Comparison of ENCODE assay signal across 18 cellular contexts in the genomic region with DNA sequence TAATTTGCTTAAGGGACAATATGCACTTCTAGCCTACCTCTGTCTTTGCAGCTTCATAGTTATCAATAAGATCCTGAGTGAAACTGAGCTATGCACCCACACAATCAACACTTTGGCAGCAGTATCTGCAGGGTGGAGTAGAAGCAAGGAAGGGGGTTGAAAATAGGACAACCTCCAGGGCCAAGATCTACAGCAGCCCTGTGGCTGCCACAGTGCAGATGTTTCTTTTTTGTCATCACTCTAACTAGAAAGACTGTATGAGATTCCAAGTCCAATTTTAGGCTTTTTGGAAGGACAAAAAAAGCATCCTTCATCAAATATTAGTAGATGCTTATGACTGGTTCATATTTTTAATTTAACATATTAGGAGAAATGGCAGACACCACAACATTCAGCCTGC.
"Had no signal": no experiment of that assay in that cellular context is flagged by ENCODE, and none has a peak within 500 bp of the region (broad histone marks: within the 10 kb centered on the region; RNA-seq: fewer than 3 reads in every experiment).

No MANE protein-coding gene starts in this region.

- ATAC-seq: activated naive CD8-positive, alpha-beta T cell treated with anti-CD3 and anti-CD28 coated beads, Interleukin-2, amount 50 U/mL, for 24 hours; stimulated activated naive CD8-positive, alpha-beta T cell treated with anti-CD3 and anti-CD28 coated beads, Interleukin-15, amount 100 ng/mL, for 72 hours; T-cell had no signal

- DNase-seq: activated B cell treated with CpG ODN at 0.5 μM for 24 hours; activated CD4-positive, alpha-beta memory T cell treated with anti-CD3 and anti-CD28 coated beads, Interleukin-2, amount 10 ng/mL, durations not matched to agents 7 days and 5 days; activated CD4-positive, alpha-beta T cell treated with anti-CD3 and anti-CD28 coated beads for 4 hours; activated naive CD4-positive, alpha-beta T cell treated with Interleukin-2 at 50 U/mL for 16 hours; activated naive CD8-positive, alpha-beta T cell treated with anti-CD3 and anti-CD28 coated beads, Interleukin-2, amount 50 U/mL, for 24 hours; activated T-cell treated with anti-CD3 and anti-CD28 coated beads, Interleukin-2, amount 50 U/mL, for 24 hours; anterior cingulate cortex; brain microvascular endothelial cell; midbrain; nucleus accumbens; retina; stimulated activated CD4-positive, alpha-beta T cell treated with anti-CD3 and anti-CD28 coated beads, Interleukin-2, amount 100 ng/mL, for 48 hours; stimulated activated naive CD8-positive, alpha-beta T cell treated with anti-CD3 and anti-CD28 coated beads, Interleukin-15, amount 100 ng/mL, for 72 hours; T-cell; transverse colon had no signal

- H3K27me3 ChIP-seq: brain microvascular endothelial cell, suprapubic skin, transverse colon had no signal

- H3K4me3 ChIP-seq: coronary artery, lung, suprapubic skin, transverse colon had no signal

- H3K9me3 ChIP-seq: suprapubic skin, transverse colon had no signal

- H3K36me3 ChIP-seq: brain microvascular endothelial cell, suprapubic skin, transverse colon had no signal

- H3K27ac ChIP-seq: brain microvascular endothelial cell, coronary artery, suprapubic skin, transverse colon had no signal
